ENCODE assay signal across 20 cellular contexts in the genomic region with DNA sequence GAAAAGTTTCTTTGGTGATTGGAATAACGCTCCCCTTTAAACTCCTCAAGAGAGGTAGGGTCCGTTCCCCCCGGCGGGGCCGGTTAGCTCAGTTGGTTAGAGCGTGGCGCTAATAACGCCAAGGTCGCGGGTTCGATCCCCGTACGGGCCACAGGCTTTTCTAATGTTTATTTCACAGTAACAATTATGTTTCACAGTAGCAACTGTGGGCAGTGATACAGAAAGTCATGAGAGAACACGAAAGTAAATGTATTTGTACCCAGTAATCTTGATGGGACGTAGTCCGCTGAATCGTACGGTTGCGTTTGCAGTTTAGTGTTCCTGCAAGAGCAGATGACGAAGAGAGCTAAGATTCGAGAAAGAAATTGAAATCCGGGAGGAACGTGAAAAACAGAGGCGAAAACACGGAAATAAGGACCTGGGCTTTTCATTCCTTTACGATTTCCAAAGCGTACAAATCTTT.
DNase-seq lines count a peak whose midpoint lies in the region; ATAC-seq and TF ChIP-seq lines count a peak whose summit lies in the region.
"Had no signal": no experiment of that assay in that cellular context is flagged by ENCODE, and none has a peak within 500 bp of the region (broad histone marks: within the 10 kb centered on the region; RNA-seq: fewer than 3 reads in every experiment).

No MANE protein-coding gene starts in this region.

- H3K4me3 ChIP-seq in HCT116 (replicated peaks in 1 of 2; ENCODE audit: low read depth in 1 of 2, low read length in 2 of 2) (no peak overlapping the region), adipocyte (ENCODE audit: low read length) (peak overlapping the region; percentile 74), neural progenitor cell (peak overlapping the region; percentile 28)
- H3K4me3 ChIP-seq: colonic mucosa, thyroid gland had no signal

- H3K4me3 Mint-ChIP-seq in neural progenitor cell = peak overlapping the region; percentile 1
- H3K4me3 Mint-ChIP-seq: activated CD4-positive, alpha-beta memory T cell treated with anti-CD3 and anti-CD28 coated beads, Interleukin-2, amount 10 ng/mL, durations not matched to agents 7 days and 5 days; activated T-helper 1 cell treated with anti-CD3 and anti-CD28 coated beads, Interleukin-12 subunit alpha, Interleukin-12 subunit beta, Interleukin-2, Interleukin-4 antibody, amounts not matched to agents 30 ng/mL and 10 ng/mL and 1 ng/mL, durations not matched to agents 14 hours and 24 hours and 36 hours had no signal

- H3K9ac ChIP-seq in HCT116 (ENCODE audit: low read length) (no peak overlapping the region), adipocyte (ENCODE audit: low read length) (no peak overlapping the region), neural progenitor cell (no peak overlapping the region)

- intact Hi-C loops in HCT116 (cut with micrococcal nuclease) = no loop called here

- TSS peak; percentile 71 for BruUV-seq in HCT116 (replicated peaks; lab: Mats Ljungman, UMichigan)

- no peak for TF ChIP-seq RAD21 in HCT116 (IDR thresholded peaks at IDR 0.05; ENCODE audit: low read depth)

- H3K27ac ChIP-seq in HCT116 (ENCODE audit: low read depth, low read length) (no peak overlapping the region), neural progenitor cell (no peak overlapping the region)
- H3K27ac ChIP-seq: colonic mucosa, thyroid gland had no signal

- RAD21 ChIA-PET in HCT116 (lab: Charles Lee; ENCODE audit: low non-redundant PET in 1 of 2, low total read pairs in 2 of 2, uncharacterized antibody in 2 of 2, unreplicated experiment in 2 of 2) = no interaction called here

- no peak for TF ChIP-seq POLR2A in HCT116 (IDR thresholded peaks at IDR 0.05; ENCODE audit: borderline replicate concordance, extremely low read depth, insufficient read depth, insufficient read length)

- no peak overlapping the region for H2AFZ ChIP-seq in HCT116 (ENCODE audit: low read depth, low read length, poor library complexity, severe bottlenecking)
- no peak overlapping the region for H2AFZ ChIP-seq in neural progenitor cell (replicated peaks)

- no peaks in the 10 kb centered on the region for H3K9me3 ChIP-seq in HCT116 (ENCODE audit: control insufficient read depth in 1 of 2, insufficient read depth in 1 of 2, low read depth in 1 of 2, low read length in 2 of 2)
- no peaks in the 10 kb centered on the region for H3K9me3 ChIP-seq in adipocyte (ENCODE audit: control insufficient read depth, low read length)
- H3K9me3 ChIP-seq in neural progenitor cell (ENCODE audit: low read depth) = no peaks in the 10 kb centered on the region
- H3K9me3 ChIP-seq: BE2C, colonic mucosa, thyroid gland had no signal

- CTCF ChIA-PET in HCT116 (lab: Charles Lee) = no interaction called here

- no peak overlapping the region for H3K27ac Mint-ChIP-seq in neural progenitor cell
- H3K27ac Mint-ChIP-seq: immature natural killer cell had no signal

- no peaks in the 10 kb centered on the region for H3K9me3 Mint-ChIP-seq in neural progenitor cell
- H3K9me3 Mint-ChIP-seq: activated CD4-positive, alpha-beta memory T cell treated with anti-CD3 and anti-CD28 coated beads, Interleukin-2, amount 10 ng/mL, durations not matched to agents 7 days and 5 days; activated T-helper 1 cell treated with anti-CD3 and anti-CD28 coated beads, Interleukin-12 subunit alpha, Interleukin-12 subunit beta, Interleukin-2, Interleukin-4 antibody, amounts not matched to agents 30 ng/mL and 10 ng/mL and 1 ng/mL, durations not matched to agents 14 hours and 24 hours and 36 hours had no signal

- H3K4me2 ChIP-seq in HCT116 (ENCODE audit: low read length) (no peak overlapping the region), neural progenitor cell (peak overlapping the region; percentile 45)

- H3K4me1 ChIP-seq in HCT116 (ENCODE audit: control insufficient read depth in 1 of 2, insufficient read depth in 2 of 2, low read length in 2 of 2) (no peaks in the 10 kb centered on the region), adipocyte (ENCODE audit: control insufficient read depth, insufficient read depth, low read length) (peaks cover 3% of the 10 kb centered on the region), neural progenitor cell (no peaks in the 10 kb centered on the region)
- H3K4me1 ChIP-seq: BE2C, colonic mucosa, thyroid gland had no signal

- no peak for ATAC-seq in HCT116
- ATAC-seq in HG03565 (IDR thresholded peaks at IDR 0.05; ENCODE audit: unreplicated experiment) = no peak
- no peak for ATAC-seq in GM18870 (IDR thresholded peaks at IDR 0.05; ENCODE audit: unreplicated experiment)
- no peak for ATAC-seq in omental fat pad (ENCODE audit: low FRiP score)
- ATAC-seq: right cardiac atrium, SK-N-SH treated with all-trans-retinoic acid at 6 μM for 48 hours had no signal

- H3K27me3 ChIP-seq in HCT116 (ENCODE audit: insufficient read depth, low read length) (peaks cover 4% of the 10 kb centered on the region; the same call in 1 of the 2 replicates), adipocyte (replicated peaks; ENCODE audit: control insufficient read depth, insufficient read depth, low read length) (peaks cover 5% of the 10 kb centered on the region), neural progenitor cell (peaks cover 64% of the 10 kb centered on the region)
- H3K27me3 ChIP-seq: thyroid gland had no signal

- TF ChIP-seq CTCF in HCT116 (IDR thresholded peaks at IDR 0.05 in 2 of 3, conservative IDR thresholded peaks at IDR 0.05 in 1 of 3; ENCODE audit: borderline replicate concordance in 1 of 3, insufficient read depth in 1 of 3, low read depth in 2 of 3, low read length in 2 of 3) (no peak), neural progenitor cell (IDR thresholded peaks at IDR 0.05) (no peak), omental fat pad (IDR thresholded peaks at IDR 0.05) (no peak)

- H3K36me3 ChIP-seq in HCT116 (ENCODE audit: control insufficient read depth in 1 of 2, insufficient read depth in 2 of 2, low read length in 2 of 2) (no peaks in the 10 kb centered on the region), adipocyte (ENCODE audit: control insufficient read depth, insufficient read depth, low read length, severe bottlenecking) (no peaks in the 10 kb centered on the region), neural progenitor cell (no peaks in the 10 kb centered on the region)
- H3K36me3 ChIP-seq: BE2C, colonic mucosa, thyroid gland had no signal

- no peak for DNase-seq in HCT116 (ENCODE audit: low read depth, low spot score)
- no peak for DNase-seq in adipocyte (ENCODE audit: low read depth)
- DNase-seq in fibroblast of peridontal ligament (ENCODE audit: extremely low read depth) = peak; percentile 4
- DNase-seq in neural progenitor cell (ENCODE audit: low spot score) = peak; percentile 4
- DNase-seq in germinal center (ENCODE audit: low spot score) = no peak
- DNase-seq in omental fat pad (ENCODE audit: low spot score) = no peak
- DNase-seq: activated CD4-positive, alpha-beta memory T cell treated with anti-CD3 and anti-CD28 coated beads, Interleukin-2, amount 10 ng/mL, durations not matched to agents 7 days and 5 days; BE2C; colonic mucosa; immature natural killer cell; NCI-H2081; NCI-H526 treated with DMSO at 0.1 percent for 48 hours; right cardiac atrium; stimulated activated CD4-positive, alpha-beta T cell treated with anti-CD3 and anti-CD28 coated beads, Interleukin-2, amount 100 ng/mL, for 48 hours; stimulated activated CD8-positive, alpha-beta memory T cell treated with anti-CD3 and anti-CD28 coated beads, Interleukin-4, amount 100 ng/mL, for 48 hours; thyroid gland had no signal

- no peaks in the 10 kb centered on the region for H3K36me3 Mint-ChIP-seq in neural progenitor cell
- H3K36me3 Mint-ChIP-seq: immature natural killer cell had no signal

- H3K79me2 ChIP-seq in HCT116 (ENCODE audit: insufficient read depth, low read length) (no peaks in the 10 kb centered on the region), neural progenitor cell (ENCODE audit: low read depth) (no peaks in the 10 kb centered on the region)

- no peaks in the 10 kb centered on the region for H3K9me2 ChIP-seq in HCT116 (ENCODE audit: insufficient read depth)

- peaks cover 24% of the 10 kb centered on the region for H3K27me3 Mint-ChIP-seq in neural progenitor cell (ENCODE audit: insufficient read depth, low read depth)

- H3F3A ChIP-seq in neural progenitor cell (ENCODE audit: low read depth) = no peaks in the 10 kb centered on the region

- H4K20me1 ChIP-seq in HCT116 (ENCODE audit: insufficient read depth) (no peaks in the 10 kb centered on the region), neural progenitor cell (ENCODE audit: low read depth) (no peaks in the 10 kb centered on the region)

- POLR2A ChIA-PET in HCT116 (lab: Charles Lee) = no interaction called here

- no peaks in the 10 kb centered on the region for H3K4me1 Mint-ChIP-seq in neural progenitor cell
- H3K4me1 Mint-ChIP-seq: activated CD4-positive, alpha-beta memory T cell treated with anti-CD3 and anti-CD28 coated beads, Interleukin-2, amount 10 ng/mL, durations not matched to agents 7 days and 5 days; immature natural killer cell had no signal

TF ChIP-seq in HCT116, 20 proteins besides CTCF, POLR2A, EP300 and RAD21 (continues in another document):
- TF ChIP-seq, protein P1, sequence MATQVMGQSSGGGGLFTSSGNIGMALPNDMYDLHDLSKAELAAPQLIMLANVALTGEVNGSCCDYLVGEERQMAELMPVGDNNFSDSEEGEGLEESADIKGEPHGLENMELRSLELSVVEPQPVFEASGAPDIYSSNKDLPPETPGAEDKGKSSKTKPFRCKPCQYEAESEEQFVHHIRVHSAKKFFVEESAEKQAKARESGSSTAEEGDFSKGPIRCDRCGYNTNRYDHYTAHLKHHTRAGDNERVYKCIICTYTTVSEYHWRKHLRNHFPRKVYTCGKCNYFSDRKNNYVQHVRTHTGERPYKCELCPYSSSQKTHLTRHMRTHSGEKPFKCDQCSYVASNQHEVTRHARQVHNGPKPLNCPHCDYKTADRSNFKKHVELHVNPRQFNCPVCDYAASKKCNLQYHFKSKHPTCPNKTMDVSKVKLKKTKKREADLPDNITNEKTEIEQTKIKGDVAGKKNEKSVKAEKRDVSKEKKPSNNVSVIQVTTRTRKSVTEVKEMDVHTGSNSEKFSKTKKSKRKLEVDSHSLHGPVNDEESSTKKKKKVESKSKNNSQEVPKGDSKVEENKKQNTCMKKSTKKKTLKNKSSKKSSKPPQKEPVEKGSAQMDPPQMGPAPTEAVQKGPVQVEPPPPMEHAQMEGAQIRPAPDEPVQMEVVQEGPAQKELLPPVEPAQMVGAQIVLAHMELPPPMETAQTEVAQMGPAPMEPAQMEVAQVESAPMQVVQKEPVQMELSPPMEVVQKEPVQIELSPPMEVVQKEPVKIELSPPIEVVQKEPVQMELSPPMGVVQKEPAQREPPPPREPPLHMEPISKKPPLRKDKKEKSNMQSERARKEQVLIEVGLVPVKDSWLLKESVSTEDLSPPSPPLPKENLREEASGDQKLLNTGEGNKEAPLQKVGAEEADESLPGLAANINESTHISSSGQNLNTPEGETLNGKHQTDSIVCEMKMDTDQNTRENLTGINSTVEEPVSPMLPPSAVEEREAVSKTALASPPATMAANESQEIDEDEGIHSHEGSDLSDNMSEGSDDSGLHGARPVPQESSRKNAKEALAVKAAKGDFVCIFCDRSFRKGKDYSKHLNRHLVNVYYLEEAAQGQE (IDR thresholded peaks at IDR 0.05; ENCODE audit: low read depth) = no peak
- no peak for TF ChIP-seq ZFX (IDR thresholded peaks at IDR 0.05)
- no peak for TF ChIP-seq EZH2 (IDR thresholded peaks at IDR 0.05)

Comparison
In these comparisons a context has a peak if more than half of its experiments do, and no peak if none do; other contexts are left out.
1. DNase-seq: peak in fibroblast of peridontal ligament (single experiment) and neural progenitor cell (single experiment); none in HCT116 (single experiment), adipocyte (single experiment), germinal center (single experiment) and omental fat pad (single experiment).
2. H3K4me3 ChIP-seq: peak in adipocyte (single experiment) and neural progenitor cell (single experiment); none in HCT116 (0 of 2).